In the genomic region with DNA sequence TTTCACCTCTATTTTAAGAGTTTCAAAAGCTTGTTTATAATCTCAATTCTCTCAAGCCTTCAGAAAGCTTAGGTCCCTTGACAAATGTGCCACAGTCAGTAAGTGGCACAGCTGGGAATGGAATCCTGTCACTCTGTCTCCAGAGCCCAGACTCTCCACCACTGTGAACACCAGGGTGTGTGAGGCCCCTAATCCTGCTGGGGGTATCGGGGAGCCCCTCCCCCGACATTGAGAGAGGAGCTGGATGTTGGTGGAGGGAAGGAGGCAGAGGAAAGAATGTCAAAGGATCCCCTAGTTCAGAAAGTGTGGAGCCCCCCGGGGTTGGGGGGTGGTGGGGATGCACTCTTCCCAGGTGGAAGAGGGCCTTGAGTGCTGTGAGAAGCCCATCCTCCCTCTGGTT, we compare ENCODE assay signal across 30 cellular contexts.
"Had no signal": no experiment of that assay in that cellular context is flagged by ENCODE, and none has a peak within 500 bp of the region (broad histone marks: within the 10 kb centered on the region; RNA-seq: fewer than 3 reads in every experiment).

No MANE protein-coding gene starts in this region.

- H3K4me3 Mint-ChIP-seq: activated CD4-positive, alpha-beta memory T cell treated with anti-CD3 and anti-CD28 coated beads, Interleukin-2, amount 10 ng/mL, durations not matched to agents 7 days and 5 days; activated CD4-positive, alpha-beta T cell treated with anti-CD3 and anti-CD28 coated beads, Interleukin-2, amount 10 ng/mL, durations not matched to agents 7 days and 5 days; activated naive CD4-positive, alpha-beta T cell treated with anti-CD3 and anti-CD28 coated beads for 36 hours; activated naive CD4-positive, alpha-beta T cell treated with anti-CD3 and anti-CD28 coated beads, Interleukin-2, amount 50 U/mL, for 24 hours; activated naive CD8-positive, alpha-beta T cell treated with anti-CD3 and anti-CD28 coated beads for 36 hours; activated naive CD8-positive, alpha-beta T cell treated with anti-CD3 and anti-CD28 coated beads, Interleukin-2, amount 50 U/mL, for 24 hours; activated T-cell treated with anti-CD3 and anti-CD28 coated beads, Interleukin-2, amount 50 U/mL, for 24 hours; activated T-cell treated with anti-CD3 and anti-CD28 coated beads, Interleukin-2, amount 50 U/mL, for 72 hours; brain; central memory CD8-positive, alpha-beta T cell; dendritic cell treated with granulocyte-macrophage colony-stimulating factor and Interleukin-4, amounts not matched to agents 40 ng/mL and 50 ng/mL, for 4 days; endodermal cell had no signal

- ATAC-seq: activated naive CD8-positive, alpha-beta T cell treated with anti-CD3 and anti-CD28 coated beads, Interleukin-2, amount 50 U/mL, for 24 hours; esophagus mucosa; foreskin keratinocyte; gastrocnemius medialis; heart left ventricle had no signal

- FAIRE-seq: bronchial epithelial cell had no signal

- H3K36me3 Mint-ChIP-seq: activated naive CD4-positive, alpha-beta T cell treated with anti-CD3 and anti-CD28 coated beads, Interleukin-2, amount 50 U/mL, for 24 hours; activated naive CD8-positive, alpha-beta T cell treated with anti-CD3 and anti-CD28 coated beads for 36 hours had no signal

- H3K27me3 Mint-ChIP-seq: activated naive CD4-positive, alpha-beta T cell treated with anti-CD3 and anti-CD28 coated beads, Interleukin-2, amount 50 U/mL, for 24 hours had no signal

- H3K4me1 Mint-ChIP-seq: activated CD4-positive, alpha-beta memory T cell treated with anti-CD3 and anti-CD28 coated beads, Interleukin-2, amount 10 ng/mL, durations not matched to agents 7 days and 5 days; activated CD4-positive, alpha-beta T cell treated with anti-CD3 and anti-CD28 coated beads, Interleukin-2, amount 10 ng/mL, durations not matched to agents 7 days and 5 days; activated naive CD4-positive, alpha-beta T cell treated with anti-CD3 and anti-CD28 coated beads, Interleukin-2, amount 50 U/mL, for 24 hours; activated naive CD8-positive, alpha-beta T cell treated with anti-CD3 and anti-CD28 coated beads for 36 hours; central memory CD8-positive, alpha-beta T cell had no signal

- H3K36me3 ChIP-seq: adrenal gland, ascending aorta, gastrocnemius medialis, heart left ventricle had no signal

- H3K9me3 ChIP-seq: adrenal gland, ascending aorta, gastrocnemius medialis, heart left ventricle had no signal

- H3K27me3 ChIP-seq: adrenal gland, ascending aorta, dorsolateral prefrontal cortex, foreskin keratinocyte, gastrocnemius medialis, heart left ventricle had no signal

- DNase-seq: activated CD4-positive, alpha-beta memory T cell treated with anti-CD3 and anti-CD28 coated beads, Interleukin-2, amount 10 ng/mL, durations not matched to agents 7 days and 5 days; activated CD4-positive, alpha-beta T cell treated with anti-CD3 and anti-CD28 coated beads for 1 hour; activated CD4-positive, alpha-beta T cell treated with anti-CD3 and anti-CD28 coated beads for 4 hours; activated CD4-positive, alpha-beta T cell treated with anti-CD3 and anti-CD28 coated beads, Interleukin-2, amount 10 ng/mL, durations not matched to agents 7 days and 5 days; activated CD4-positive, alpha-beta T cell treated with anti-CD3 and anti-CD28 coated beads, Interleukin-2, amount 50 U/mL, for 4 hours; activated CD8-positive, alpha-beta memory T cell treated with anti-CD3 and anti-CD28 coated beads, Interleukin-2, amount 50 U/mL, for 48 hours; activated naive CD4-positive, alpha-beta T cell treated with anti-CD3 and anti-CD28 coated beads for 36 hours; activated naive CD8-positive, alpha-beta T cell treated with anti-CD3 and anti-CD28 coated beads for 36 hours; activated naive CD8-positive, alpha-beta T cell treated with anti-CD3 and anti-CD28 coated beads, Interleukin-2, amount 50 U/mL, for 24 hours; activated T-cell treated with anti-CD3 and anti-CD28 coated beads for 4 hours; activated T-cell treated with anti-CD3 and anti-CD28 coated beads, Interleukin-2, amount 50 U/mL, for 24 hours; activated T-cell treated with anti-CD3 and anti-CD28 coated beads, Interleukin-2, amount 50 U/mL, for 72 hours; adrenal gland; amygdala; dorsolateral prefrontal cortex; effector memory CD4-positive, alpha-beta T cell; endodermal cell; foreskin keratinocyte; gastrocnemius medialis; glutamatergic neuron; heart left ventricle; T-helper 2 cell had no signal

- H3K4me1 ChIP-seq: ascending aorta, foreskin keratinocyte, gastrocnemius medialis, heart left ventricle had no signal

- H3K9me3 Mint-ChIP-seq: activated CD4-positive, alpha-beta memory T cell treated with anti-CD3 and anti-CD28 coated beads, Interleukin-2, amount 10 ng/mL, durations not matched to agents 7 days and 5 days; activated CD4-positive, alpha-beta T cell treated with anti-CD3 and anti-CD28 coated beads, Interleukin-2, amount 10 ng/mL, durations not matched to agents 7 days and 5 days; activated naive CD4-positive, alpha-beta T cell treated with anti-CD3 and anti-CD28 coated beads for 36 hours; activated naive CD4-positive, alpha-beta T cell treated with anti-CD3 and anti-CD28 coated beads, Interleukin-2, amount 50 U/mL, for 24 hours; activated naive CD8-positive, alpha-beta T cell treated with anti-CD3 and anti-CD28 coated beads for 36 hours; activated naive CD8-positive, alpha-beta T cell treated with anti-CD3 and anti-CD28 coated beads, Interleukin-2, amount 50 U/mL, for 24 hours; activated T-cell treated with anti-CD3 and anti-CD28 coated beads, Interleukin-2, amount 50 U/mL, for 24 hours; central memory CD8-positive, alpha-beta T cell; dendritic cell treated with granulocyte-macrophage colony-stimulating factor and Interleukin-4, amounts not matched to agents 40 ng/mL and 50 ng/mL, for 4 days had no signal

- H3K27ac ChIP-seq: adrenal gland, ascending aorta, coronary artery, foreskin keratinocyte, gastrocnemius medialis, heart left ventricle had no signal

- H3K27ac Mint-ChIP-seq: activated CD4-positive, alpha-beta memory T cell treated with anti-CD3 and anti-CD28 coated beads, Interleukin-2, amount 10 ng/mL, durations not matched to agents 7 days and 5 days; activated CD4-positive, alpha-beta T cell treated with anti-CD3 and anti-CD28 coated beads, Interleukin-2, amount 10 ng/mL, durations not matched to agents 7 days and 5 days; activated naive CD4-positive, alpha-beta T cell treated with anti-CD3 and anti-CD28 coated beads for 36 hours; activated naive CD4-positive, alpha-beta T cell treated with anti-CD3 and anti-CD28 coated beads, Interleukin-2, amount 50 U/mL, for 24 hours; activated naive CD8-positive, alpha-beta T cell treated with anti-CD3 and anti-CD28 coated beads for 36 hours; activated naive CD8-positive, alpha-beta T cell treated with anti-CD3 and anti-CD28 coated beads, Interleukin-2, amount 50 U/mL, for 24 hours; activated T-cell treated with anti-CD3 and anti-CD28 coated beads, Interleukin-2, amount 50 U/mL, for 24 hours; activated T-cell treated with anti-CD3 and anti-CD28 coated beads, Interleukin-2, amount 50 U/mL, for 72 hours; brain; dendritic cell treated with granulocyte-macrophage colony-stimulating factor and Interleukin-4, amounts not matched to agents 40 ng/mL and 50 ng/mL, for 4 days; endodermal cell had no signal

- H3K4me3 ChIP-seq: adrenal gland, ascending aorta, coronary artery, dorsolateral prefrontal cortex, gastrocnemius medialis, heart left ventricle had no signal
